ENCODE assay signal across 1 cellular context in genomic region chr20:26009402-26010223, GRCh38.
TF ChIP-seq lines count a peak whose summit lies in the region.
"Not testable (repeated sequence)": the region's sequence is repeated elsewhere in the genome, so short reads cannot be mapped to it uniquely, and the experiment has no call there.

No MANE protein-coding gene starts in this region.

TF ChIP-seq in HepG2, 621 proteins besides CTCF, POLR2A, EP300 and RAD21 (continued from another document and continues in another):
- not testable (repeated sequence) for TF ChIP-seq ZBTB40 (IDR thresholded peaks at IDR 0.05)
- 0 out of 2 replicates have a peak, but pooled peaks have one; percentile 28 for TF ChIP-seq ZBTB40 (CRISPR knock-in tag; IDR thresholded peaks at IDR 0.05)
- TF ChIP-seq ATF5 (CRISPR knock-in tag; IDR thresholded peaks at IDR 0.05; ENCODE audit: low read depth), result 0 out of 2 replicates have a peak, but pooled peaks have one; percentile 64
- TF ChIP-seq YY1 (IDR thresholded peaks at IDR 0.05; ENCODE audit: insufficient read depth, insufficient replicate concordance, low read depth, low read length), result peak; percentile 35
- 0 out of 2 replicates have a peak, but pooled peaks have one; percentile 88 for TF ChIP-seq ZNF572 (CRISPR knock-in tag; IDR thresholded peaks at IDR 0.05)
- 0 out of 2 replicates have a peak, but pooled peaks have one; percentile 40 for TF ChIP-seq ATF7-NPFF (CRISPR knock-in tag; IDR thresholded peaks at IDR 0.05; ENCODE audit: low read depth)
- TF ChIP-seq GATAD1 (CRISPR knock-in tag; IDR thresholded peaks at IDR 0.05), result peak; percentile 61; the same call in 1 of the 2 replicates
- peak; percentile 65; the same call in 1 of the 2 replicates for TF ChIP-seq ARID4A (CRISPR knock-in tag; IDR thresholded peaks at IDR 0.05; ENCODE audit: borderline replicate concordance)
- peak; percentile 83; the same call in 1 of the 2 replicates for TF ChIP-seq BORCS8-MEF2B (CRISPR knock-in tag; IDR thresholded peaks at IDR 0.05)
- peak; percentile 83; the same call in 1 of the 2 replicates for TF ChIP-seq ZNF550 (CRISPR knock-in tag; IDR thresholded peaks at IDR 0.05; ENCODE audit: borderline replicate concordance)
- peak; percentile 36; the same call in 1 of the 2 replicates for TF ChIP-seq MXD3 (CRISPR knock-in tag; IDR thresholded peaks at IDR 0.05)
- peak; percentile 66 for TF ChIP-seq RBFOX2 (IDR thresholded peaks at IDR 0.05; ENCODE audit: low read depth, low read length)
- TF ChIP-seq ELF1 (CRISPR knock-in tag; IDR thresholded peaks at IDR 0.05), result 0 out of 2 replicates have a peak, but pooled peaks have one; percentile 42
- peak; percentile 21; the same call in 1 of the 2 replicates for TF ChIP-seq MTA1 (CRISPR knock-in tag; IDR thresholded peaks at IDR 0.05; ENCODE audit: borderline replicate concordance)
- peak; percentile 59; the same call in 1 of the 2 replicates for TF ChIP-seq ZNF280D (CRISPR knock-in tag; IDR thresholded peaks at IDR 0.05)
- TF ChIP-seq HMGXB4 (CRISPR knock-in tag; IDR thresholded peaks at IDR 0.05; ENCODE audit: borderline replicate concordance in 1 of 2, low read depth in 1 of 2), result peak in 1 of 2 experiments; percentile 70; a peak in 2 of 4 replicates
- TF ChIP-seq ZNF225 (CRISPR knock-in tag; IDR thresholded peaks at IDR 0.05), result peak; percentile 72
- TF ChIP-seq ZNF704 (CRISPR knock-in tag; IDR thresholded peaks at IDR 0.05; ENCODE audit: borderline replicate concordance), result peak; percentile 73; the same call in 1 of the 2 replicates
- TF ChIP-seq IRF9 (CRISPR knock-in tag; IDR thresholded peaks at IDR 0.05; ENCODE audit: borderline replicate concordance), result 0 out of 2 replicates have a peak, but pooled peaks have one; percentile 31
- TF ChIP-seq CAMTA2 (CRISPR knock-in tag; IDR thresholded peaks at IDR 0.05; ENCODE audit: borderline replicate concordance), result 0 out of 2 replicates have a peak, but pooled peaks have one; percentile 71
- TF ChIP-seq NFYB (CRISPR knock-in tag; IDR thresholded peaks at IDR 0.05), result peak; percentile 55; the same call in 1 of the 2 replicates
- peak; percentile 89 for TF ChIP-seq ZNF143 (CRISPR knock-in tag; IDR thresholded peaks at IDR 0.05)
- peak; percentile 65; the same call in 1 of the 2 replicates for TF ChIP-seq POLR2AphosphoS2 (IDR thresholded peaks at IDR 0.05; ENCODE audit: low read depth, low read length)
- peak; percentile 75; the same call in 1 of the 2 replicates for TF ChIP-seq POGK (CRISPR knock-in tag; conservative IDR thresholded peaks at IDR 0.05)
- peak; percentile 69; the same call in 1 of the 2 replicates for TF ChIP-seq SRY (CRISPR knock-in tag; IDR thresholded peaks at IDR 0.05)
- 0 out of 2 replicates have a peak, but pooled peaks have one; percentile 57 for TF ChIP-seq JUNB (CRISPR knock-in tag; IDR thresholded peaks at IDR 0.05; ENCODE audit: borderline replicate concordance)
- 0 out of 2 replicates have a peak, but pooled peaks have one; percentile 43 for TF ChIP-seq KMT2A (CRISPR knock-in tag; IDR thresholded peaks at IDR 0.05)
- TF ChIP-seq DR1 (CRISPR knock-in tag; IDR thresholded peaks at IDR 0.05), result peak; percentile 56
